8 cellular contexts compared by ENCODE assay signal in the genomic region with DNA sequence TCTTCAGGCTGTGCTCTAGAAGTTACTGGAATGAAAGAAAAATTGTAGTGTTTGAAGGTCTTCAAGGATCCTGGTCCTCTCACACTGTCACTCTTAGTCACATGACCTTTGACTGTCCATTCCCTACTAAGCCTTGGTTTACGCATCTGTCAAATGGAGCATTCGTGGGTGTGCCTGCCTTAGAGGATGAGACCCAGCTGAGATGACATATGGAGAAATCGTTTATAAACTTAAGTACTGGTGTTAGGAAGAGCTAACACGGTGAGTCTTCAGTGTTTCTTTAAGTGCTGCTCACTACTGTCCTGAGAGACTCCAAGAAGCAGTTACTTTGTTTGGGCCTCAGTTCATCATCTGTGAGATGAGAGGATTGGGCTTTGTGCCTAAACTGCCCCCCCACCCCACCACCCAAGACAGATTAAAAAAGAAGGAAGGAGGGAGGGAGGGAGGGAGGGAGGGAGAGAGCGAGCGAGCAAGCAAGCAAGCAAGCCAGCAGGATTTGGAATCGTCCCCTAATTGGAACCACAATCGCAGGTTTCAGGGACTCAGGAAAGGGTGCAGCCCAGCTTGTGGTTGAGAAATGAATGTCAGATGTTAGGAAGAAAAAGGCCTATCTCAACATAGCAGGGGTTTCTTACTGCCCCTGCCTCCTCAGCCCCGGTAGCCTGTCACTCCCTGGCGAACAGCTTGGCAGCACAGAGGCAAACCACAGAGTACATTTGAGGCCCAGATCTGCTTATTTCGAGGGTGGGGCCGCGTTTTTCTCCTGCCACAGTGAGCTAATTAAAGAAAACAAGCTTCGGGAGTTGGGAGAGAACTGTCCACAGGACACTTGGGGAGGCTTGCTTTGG. TPM values are rescaled to one million over a fixed set of nuclear protein-coding genes. Genes with fewer than 3 reads are reported as not detected.
DNase-seq lines count a peak whose midpoint lies in the region; ATAC-seq and TF ChIP-seq lines count a peak whose summit lies in the region.

No MANE protein-coding gene starts in this region.

- peak; percentile 81 for DNase-seq in Jurkat, Clone E6-1 (ENCODE audit: low read depth, low spot score)
- DNase-seq in activated T-cell treated with anti-CD3 and anti-CD28 coated beads, Interleukin-2, amount 50 U/mL, for 24 hours = peak; percentile 61
- peak in 4 of 5 donors; percentile 27 to 66 (median 54) for DNase-seq in heart left ventricle
- DNase-seq in stimulated activated CD4-positive, alpha-beta T cell treated with anti-CD3 and anti-CD28 coated beads, Interleukin-4, amount 100 ng/mL, for 1 hour = peak; percentile 36
- no peak for DNase-seq in AG08396 (ENCODE audit: low spot score)
- DNase-seq in GM10248 (ENCODE audit: extremely low spot score) = no peak
- DNase-seq in NCI-H526 treated with DMSO at 0.1 percent for 48 hours (lab: John Stamatoyannopoulos, UW) = no peak
- no peak for DNase-seq in NCI-H524 (lab: John Stamatoyannopoulos, UW)

- H3K4me1 ChIP-seq in heart left ventricle = peaks cover 0 to 87% (median 40%) of the 10 kb centered on the region in 12 donors

- peak overlapping the region; percentile 93 for H3K27ac Mint-ChIP-seq in activated T-cell treated with anti-CD3 and anti-CD28 coated beads, Interleukin-2, amount 50 U/mL, for 24 hours

- intact Hi-C loops in heart left ventricle (cut with DNase I) = loop anchor here in 1 of 10 donors (2.0 kb wide), 1 partner anchor 19 kb away; no protein-coding TSS in a partner anchor

- peak; percentile 38 to 66 (median 60) for ATAC-seq in heart left ventricle

- TF ChIP-seq POLR2A in heart left ventricle (IDR thresholded peaks at IDR 0.05) = no peak

- H3K4me1 Mint-ChIP-seq in activated T-cell treated with anti-CD3 and anti-CD28 coated beads, Interleukin-2, amount 50 U/mL, for 24 hours (ENCODE audit: low read depth) = peaks cover 68% of the 10 kb centered on the region

- peak overlapping the region in 11 of 12 donors; percentile 5 to 79 (median 56) for H3K27ac ChIP-seq in heart left ventricle

- WGBS in heart left ventricle, 4 donors = 31 to 41% (median 32%) methylated on average over 14 of the region's 14 CpGs

- POLR2A ChIA-PET in GM10248 (lab: Yijun Ruan, JAX) = interaction anchor here (0.7 kb wide), 1 partner anchor 8 kb away, joined by 3 read pairs; no protein-coding TSS in a partner anchor

- no peaks in the 10 kb centered on the region for H3K27me3 Mint-ChIP-seq in activated T-cell treated with anti-CD3 and anti-CD28 coated beads, Interleukin-2, amount 50 U/mL, for 24 hours

- CTCF ChIA-PET in GM10248 (lab: Yijun Ruan, JAX) = interaction anchor here (1.1 to 1.3 kb wide), 4 partner anchors 12 to 30 kb away, joined by 3 to 4 read pairs (median 4); no protein-coding TSS in a partner anchor

- peaks cover 50% of the 10 kb centered on the region for H3K36me3 Mint-ChIP-seq in activated T-cell treated with anti-CD3 and anti-CD28 coated beads, Interleukin-2, amount 50 U/mL, for 24 hours (ENCODE audit: low read depth)

- TF ChIP-seq CTCF in heart left ventricle (IDR thresholded peaks at IDR 0.05) = no peak
- TF ChIP-seq CTCF in GM10248 (IDR thresholded peaks at IDR 0.05; ENCODE audit: control extremely low read depth, extremely low read depth, low read depth, missing control alignments) = no peak

- H3K4me3 Mint-ChIP-seq in activated T-cell treated with anti-CD3 and anti-CD28 coated beads, Interleukin-2, amount 50 U/mL, for 24 hours = peak overlapping the region; percentile 78

- no peaks in the 10 kb centered on the region for H3K27me3 ChIP-seq in heart left ventricle

- H3K9me3 Mint-ChIP-seq in activated T-cell treated with anti-CD3 and anti-CD28 coated beads, Interleukin-2, amount 50 U/mL, for 24 hours = no peaks in the 10 kb centered on the region

- H3K9me3 ChIP-seq in heart left ventricle = no peaks in the 10 kb centered on the region

- H3K36me3 ChIP-seq in heart left ventricle = peaks cover 0 to 13% (median 0%) of the 10 kb centered on the region in 9 donors

- H3K4me3 ChIP-seq in Jurkat, Clone E6-1 (ENCODE audit: low read length) = peak overlapping the region; percentile 13
- H3K4me3 ChIP-seq in heart left ventricle = peak overlapping the region in 5 of 12 donors; percentile 4 to 28 (median 14)

RNA-seq across cellular contexts. Expression of a gene that starts 32.7 kb away (rescaled TPM):
- polyA plus RNA-seq in Jurkat, Clone E6-1 (2012; ENCODE audit: insufficient read depth, insufficient read length) = 9.0 TPM
- total RNA-seq in heart left ventricle = 10 to 100 TPM; 12.1 to 34.3 (median 16.3) TPM
- 1 to 10 TPM; 5.6 to 9.8 TPM for polyA plus RNA-seq in heart left ventricle

Comparison
In these comparisons a context has a peak if more than half of its experiments do, and no peak if none do; other contexts are left out.
1. DNase-seq: peak in Jurkat, Clone E6-1 (single experiment), activated T-cell treated with anti-CD3 and anti-CD28 coated beads, Interleukin-2, amount 50 U/mL, for 24 hours (single experiment), heart left ventricle (4 of 5) and stimulated activated CD4-positive, alpha-beta T cell treated with anti-CD3 and anti-CD28 coated beads, Interleukin-4, amount 100 ng/mL, for 1 hour (single experiment); none in AG08396 (single experiment), GM10248 (single experiment), NCI-H526 treated with DMSO at 0.1 percent for 48 hours (single experiment) and NCI-H524 (0 of 2).